Comparison of ENCODE assay signal across 20 cellular contexts in genomic region chr17:82692268-82692667, GRCh38. TPM values are rescaled to one million over a fixed set of nuclear protein-coding genes. Genes with fewer than 3 reads are reported as not detected.
DNase-seq lines count a peak whose midpoint lies in the region; ATAC-seq and TF ChIP-seq lines count a peak whose summit lies in the region.
"Had no signal": no experiment of that assay in that cellular context is flagged by ENCODE, and none has a peak within 500 bp of the region (broad histone marks: within the 10 kb centered on the region; RNA-seq: fewer than 3 reads in every experiment).

No MANE protein-coding gene starts in this region.

- TF ChIP-seq CTCF in psoas muscle (IDR thresholded peaks at IDR 0.05) (no peak), Peyer's patch (IDR thresholded peaks at IDR 0.05) (no peak)

- peaks cover 40% of the 10 kb centered on the region for H3K9me3 ChIP-seq in BLaER1
- peaks cover 12% of the 10 kb centered on the region for H3K9me3 ChIP-seq in psoas muscle
- peaks cover 0 to 9% (median 2%) of the 10 kb centered on the region in 4 donors for H3K9me3 ChIP-seq in Peyer's patch
- H3K9me3 ChIP-seq: BE2C had no signal

- H3K27me3 ChIP-seq in BLaER1, result peaks cover 24% of the 10 kb centered on the region
- H3K27me3 ChIP-seq in layer of hippocampus (ENCODE audit: control insufficient read depth, insufficient read depth, low read length), result no peaks in the 10 kb centered on the region
- no peaks in the 10 kb centered on the region for H3K27me3 ChIP-seq in psoas muscle (ENCODE audit: insufficient read depth in 3 of 3, low read length in 2 of 3)
- no peaks in the 10 kb centered on the region for H3K27me3 ChIP-seq in Peyer's patch

- H3K27ac ChIP-seq in BLaER1 (no peak overlapping the region), angular gyrus (ENCODE audit: low read depth, low read length) (peak overlapping the region; percentile 81), layer of hippocampus (ENCODE audit: low read depth, low read length) (peak overlapping the region; percentile 92), psoas muscle (no peak overlapping the region), Peyer's patch (no peak overlapping the region)
- H3K27ac ChIP-seq: 22Rv1 had no signal

- H4K20me1 ChIP-seq in BLaER1, result peaks cover 22% of the 10 kb centered on the region

- H3K9ac ChIP-seq in BLaER1, result peak overlapping the region; percentile 41; the same call in 1 of the 2 replicates

- ATAC-seq in psoas muscle (no peak), GM21619 (IDR thresholded peaks at IDR 0.05; ENCODE audit: unreplicated experiment) (no peak), GM18873 (IDR thresholded peaks at IDR 0.05; ENCODE audit: low FRiP score, unreplicated experiment) (no peak)
- ATAC-seq: HCT116 had no signal

- H3K36me3 ChIP-seq in BLaER1 (peaks cover 12% of the 10 kb centered on the region), psoas muscle (ENCODE audit: insufficient read depth in 1 of 2, low read depth in 1 of 2) (no peaks in the 10 kb centered on the region), Peyer's patch (no peaks in the 10 kb centered on the region)
- H3K36me3 ChIP-seq: BE2C had no signal

- peak; percentile 0 to 31 for DNase-seq in psoas muscle
- no peak for DNase-seq in Peyer's patch
- DNase-seq: ACHN; BE2C; CD4-positive, alpha-beta T cell; KG1; MM.1S; NCI-H1417; NCI-H1694; NCI-H2029 treated with DMSO at 0.1 percent for 48 hours; NCI-H446 treated with DMSO at 0.1 percent for 48 hours; NCI-H526 treated with DMSO at 0.1 percent for 48 hours; SHP77 had no signal

- 83 to 91% (median 90%) methylated on average over 14 to 16 of the region's 16 CpGs for WGBS in psoas muscle, 3 donors

- H3K4me1 ChIP-seq in BLaER1 (peaks cover 58% of the 10 kb centered on the region), psoas muscle (peaks cover 11% of the 10 kb centered on the region), Peyer's patch (peaks cover 0 to 5% (median 2%) of the 10 kb centered on the region in 4 donors)
- H3K4me1 ChIP-seq: BE2C had no signal

- TF ChIP-seq POLR2A in Peyer's patch (IDR thresholded peaks at IDR 0.05), result no peak

- peak overlapping the region; percentile 79 for H3K4me2 ChIP-seq in BLaER1

- H3K4me3 ChIP-seq in BLaER1 (no peak overlapping the region), psoas muscle (no peak overlapping the region), Peyer's patch (no peak overlapping the region)

- intact Hi-C loops in psoas muscle (cut with DNase I), result no loop called here

RNA-seq across cellular contexts. Expression of gene RAB40B, which starts 6.2 kb away (rescaled TPM):
- 10 to 100 TPM; 12.6 to 42.9 (median 30.4) TPM for total RNA-seq in psoas muscle
- polyA plus RNA-seq in psoas muscle, result 10 to 100 TPM in 2 of 3 donors, 1 to 10 TPM in 1; 3.9 to 19.4 (median 12.6) TPM
- 10 to 100 TPM; 13.3 to 63.5 (median 29.1) TPM for total RNA-seq in Peyer's patch

RNA-seq across cellular contexts. Expression of gene FN3KRP, which starts 24.2 kb away (rescaled TPM):
- total RNA-seq in psoas muscle, result 10 to 100 TPM in 2 of 4 donors, 1 to 10 TPM in 2; 7.9 to 12.7 (median 9.9) TPM
- 10 to 100 TPM in 2 of 3 donors, 1 to 10 TPM in 1; 5.0 to 15.7 (median 10.6) TPM for polyA plus RNA-seq in psoas muscle
- 10 to 100 TPM; 15.5 to 33.0 (median 19.7) TPM for total RNA-seq in Peyer's patch

RNA-seq across cellular contexts. Expression of gene FN3K, which starts 43.1 kb away (rescaled TPM):
- total RNA-seq in psoas muscle, result 10 to 100 TPM in 3 of 4 donors, 1 to 10 TPM in 1; 5.9 to 22.3 (median 18.1) TPM
- polyA plus RNA-seq in psoas muscle, result 10 to 100 TPM in 1 of 3 donors, 1 to 10 TPM in 2; 6.1 to 10.1 (median 8.1) TPM
- total RNA-seq in Peyer's patch, result 10 to 100 TPM; 14.0 to 56.3 (median 23.0) TPM

RNA-seq across cellular contexts. Expression of gene WDR45B, which starts 44.0 kb away (rescaled TPM):
- total RNA-seq in psoas muscle (10 to 100 TPM; 25.1 to 35.7 (median 30.9) TPM), Peyer's patch (10 to 100 TPM; 68.8 to 90.0 (median 77.2) TPM)
- polyA plus RNA-seq in psoas muscle, result 10 to 100 TPM; 21.4 to 62.7 (median 43.5) TPM

RNA-seq across cellular contexts. Expression of gene TBCD, which starts 59.6 kb away (rescaled TPM):
- total RNA-seq in psoas muscle, result 10 to 100 TPM; 34.7 to 46.1 (median 40.3) TPM
- 10 to 100 TPM; 28.2 to 65.0 (median 31.4) TPM for polyA plus RNA-seq in psoas muscle
- 100 to 1,000 TPM in 1 of 4 donors, 10 to 100 TPM in 3; 58.7 to 130 (median 74.8) TPM for total RNA-seq in Peyer's patch

Comparison
In these comparisons a context has a peak if more than half of its experiments do, and no peak if none do; other contexts are left out.
1. H3K27ac ChIP-seq: peak in angular gyrus (single experiment) and layer of hippocampus (single experiment); none in BLaER1 (single experiment), psoas muscle (single experiment) and Peyer's patch (0 of 4).
2. DNase-seq: peak in psoas muscle (2 of 2); none in Peyer's patch (0 of 3).